In the genomic region with DNA sequence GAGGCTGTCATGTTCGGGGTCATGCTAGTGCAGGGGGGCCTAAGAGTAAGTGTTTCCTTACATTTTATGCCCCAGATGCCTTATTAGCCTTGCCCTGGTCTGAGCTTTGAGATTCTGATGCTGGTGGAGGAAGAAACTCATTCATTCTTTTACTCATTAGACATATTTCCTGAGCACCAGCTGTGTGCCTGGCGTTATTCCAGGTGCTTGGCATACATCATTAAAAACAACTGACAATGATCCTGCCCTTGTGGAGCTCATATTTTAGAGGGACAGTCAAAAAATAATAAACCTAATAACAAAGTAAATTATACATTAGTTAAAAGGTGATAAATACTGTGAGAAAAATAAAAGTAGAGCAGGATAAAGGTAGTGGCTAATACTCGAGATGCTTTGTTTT, we compare ENCODE assay signal across 17 cellular contexts.
DNase-seq lines count a peak whose midpoint lies in the region; ATAC-seq and TF ChIP-seq lines count a peak whose summit lies in the region.
"Had no signal": no experiment of that assay in that cellular context is flagged by ENCODE, and none has a peak within 500 bp of the region (broad histone marks: within the 10 kb centered on the region; RNA-seq: fewer than 3 reads in every experiment).

No MANE protein-coding gene starts in this region.

- no peak overlapping the region for H3K4ac ChIP-seq in mesenchymal stem cell (ENCODE audit: low read depth in 1 of 2, low read length in 2 of 2)

- H4K8ac ChIP-seq in mesenchymal stem cell (ENCODE audit: low read length): no peak overlapping the region

- WGBS in mesenchymal stem cell: 75% methylated on average over 2 of the region's 3 CpGs

- no peaks in the 10 kb centered on the region for H3K79me1 ChIP-seq in mesenchymal stem cell (replicated peaks; ENCODE audit: low read length, poor library complexity, severe bottlenecking)

- H2AK5ac ChIP-seq in mesenchymal stem cell (ENCODE audit: low read length, severe bottlenecking): no peak overlapping the region

- ATAC-seq in HG02884 (IDR thresholded peaks at IDR 0.05; ENCODE audit: unreplicated experiment): no peak
- ATAC-seq in naive thymus-derived CD8-positive, alpha-beta T cell: no peak
- ATAC-seq: K562, T-helper 17 cell had no signal

- no peak overlapping the region for H4K91ac ChIP-seq in mesenchymal stem cell (ENCODE audit: low read length)

- peak; percentile 2 for DNase-seq in A673 (ENCODE audit: low spot score)
- peak; percentile 84 for DNase-seq in DMS 273 (lab: John Stamatoyannopoulos, UW; ENCODE audit: unreplicated experiment)
- peak; percentile 49 for DNase-seq in NCI-H1694 treated with DMSO at 0.1 percent for 48 hours (lab: John Stamatoyannopoulos, UW)
- no peak for DNase-seq in mesenchymal stem cell
- DNase-seq in NCI-H226: no peak
- no peak for DNase-seq in naive thymus-derived CD8-positive, alpha-beta T cell
- DNase-seq: DMS79 treated with DMSO at 0.1 percent for 48 hours, GF-D8, NCI-H1092 treated with DMSO at 0.1 percent for 48 hours, NCI-H187, NCI-H345, SIG-M5, T-helper 17 cell had no signal

- H3K14ac ChIP-seq in mesenchymal stem cell (ENCODE audit: low read length in 2 of 2): no peak overlapping the region

- H2AFZ ChIP-seq in mesenchymal stem cell (ENCODE audit: low read depth, low read length): no peak overlapping the region

- H3K27me3 ChIP-seq in A673 (replicated peaks; ENCODE audit: insufficient read depth, low read depth, low read length, poor library complexity) (no peaks in the 10 kb centered on the region), mesenchymal stem cell (ENCODE audit: control insufficient read depth in 1 of 2, insufficient read depth in 1 of 2, low read length in 2 of 2) (no peaks in the 10 kb centered on the region)

- H3K9me3 Mint-ChIP-seq in naive thymus-derived CD8-positive, alpha-beta T cell: peaks cover 0 to 3% (median 0%) of the 10 kb centered on the region in 9 donors

- POLR2A ChIA-PET in A673 (lab: Charles Lee; ENCODE audit: low non-redundant PET): no interaction called here
- POLR2A ChIA-PET in naive thymus-derived CD8-positive, alpha-beta T cell (lab: Charles Lee): no interaction called here

- H3K23ac ChIP-seq in mesenchymal stem cell (ENCODE audit: low read length in 2 of 2): no peak overlapping the region

- H2BK15ac ChIP-seq in mesenchymal stem cell (ENCODE audit: low read depth, poor library complexity, severe bottlenecking): no peak overlapping the region

- H3K18ac ChIP-seq in mesenchymal stem cell (ENCODE audit: low read depth in 1 of 2, low read length in 2 of 2): no peak overlapping the region

- H3K27me3 Mint-ChIP-seq in naive thymus-derived CD8-positive, alpha-beta T cell: peaks cover 0 to 10% (median 3%) of the 10 kb centered on the region in 5 donors
- H3K27me3 Mint-ChIP-seq: T-helper 17 cell had no signal

- H3K36me3 ChIP-seq in A673 (ENCODE audit: insufficient read depth, low read length, poor library complexity, severe bottlenecking) (no peaks in the 10 kb centered on the region), mesenchymal stem cell (ENCODE audit: control insufficient read depth in 1 of 2, insufficient read depth in 2 of 2, low read depth in 1 of 2, low read length in 2 of 2) (no peaks in the 10 kb centered on the region)

- no peak overlapping the region for H3K4me3 Mint-ChIP-seq in naive thymus-derived CD8-positive, alpha-beta T cell
- H3K4me3 Mint-ChIP-seq: T-helper 17 cell had no signal

- H2BK5ac ChIP-seq in mesenchymal stem cell (ENCODE audit: low read depth, low read length, poor library complexity, severe bottlenecking): peak overlapping the region; percentile 4

- H3K4me1 ChIP-seq in A673 (ENCODE audit: insufficient read depth, low read length, poor library complexity, severe bottlenecking) (no peaks in the 10 kb centered on the region), mesenchymal stem cell (ENCODE audit: control insufficient read depth, insufficient read depth, low read depth, low read length) (peaks cover 2% of the 10 kb centered on the region)

- no TSS peak for BruUV-seq in A673 (replicated peaks; lab: Mats Ljungman, UMichigan)

- H3K9me3 ChIP-seq in A673 (ENCODE audit: low read depth, low read length, poor library complexity, severe bottlenecking) (no peaks in the 10 kb centered on the region), mesenchymal stem cell (ENCODE audit: control insufficient read depth, low read length) (no peaks in the 10 kb centered on the region)

- no peak overlapping the region for H2BK120ac ChIP-seq in mesenchymal stem cell (ENCODE audit: low read depth, low read length)

- no peaks in the 10 kb centered on the region for H3K4me1 Mint-ChIP-seq in naive thymus-derived CD8-positive, alpha-beta T cell
- H3K4me1 Mint-ChIP-seq: T-helper 17 cell had no signal

- no peak overlapping the region for H3K27ac Mint-ChIP-seq in naive thymus-derived CD8-positive, alpha-beta T cell
- H3K27ac Mint-ChIP-seq: T-helper 17 cell had no signal

- no peak for TF ChIP-seq CTCF in A673 (conservative IDR thresholded peaks at IDR 0.05; ENCODE audit: low read depth, low read length)

- CTCF ChIA-PET in A673 (lab: Charles Lee): no interaction called here

- H3K27ac ChIP-seq in A673 (ENCODE audit: low read depth, low read length, poor library complexity, severe bottlenecking) (no peak overlapping the region), mesenchymal stem cell (ENCODE audit: low read length, poor library complexity, severe bottlenecking) (peak overlapping the region; percentile 75)
- H3K27ac ChIP-seq: C4-2B, HL-60 had no signal

- H3K4me3 ChIP-seq in A673 (ENCODE audit: low read depth, low read length, poor library complexity, severe bottlenecking) (no peak overlapping the region), mesenchymal stem cell (ENCODE audit: insufficient read depth in 1 of 2, low read depth in 1 of 2, low read length in 2 of 2) (no peak overlapping the region)
- H3K4me3 ChIP-seq: K562 had no signal

- no peak overlapping the region for H3K9ac ChIP-seq in mesenchymal stem cell (ENCODE audit: low read length)

- no peak overlapping the region for H2BK12ac ChIP-seq in mesenchymal stem cell (ENCODE audit: low read length in 2 of 2)

- H3K4me2 ChIP-seq in mesenchymal stem cell (ENCODE audit: low read length, poor library complexity, severe bottlenecking): no peak overlapping the region

- intact Hi-C loops in A673 (cut with micrococcal nuclease; ENCODE audit: unreplicated experiment): no loop called here

- H3K36me3 Mint-ChIP-seq in naive thymus-derived CD8-positive, alpha-beta T cell: no peaks in the 10 kb centered on the region

Comparison
In these comparisons a context has a peak if more than half of its experiments do, and no peak if none do; other contexts are left out.
1. DNase-seq: peak in A673 (single experiment), DMS 273 (single experiment) and NCI-H1694 treated with DMSO at 0.1 percent for 48 hours (single experiment); none in mesenchymal stem cell (single experiment), NCI-H226 (single experiment) and naive thymus-derived CD8-positive, alpha-beta T cell (0 of 10).